In genomic region chr2:239116456-239117246, GRCh38 we compare ENCODE assay signal across 20 cellular contexts.
DNase-seq lines count a peak whose midpoint lies in the region; ATAC-seq lines count a peak whose summit lies in the region.
"Had no signal": no experiment of that assay in that cellular context is flagged by ENCODE, and none has a peak within 500 bp of the region (broad histone marks: within the 10 kb centered on the region; RNA-seq: fewer than 3 reads in every experiment).

No MANE protein-coding gene starts in this region.

- H3K9ac ChIP-seq in BLaER1 treated with 17β-estradiol and CSF1 and Interleukin-3, amounts not matched to agents 10 nM and 100 nM: peak overlapping the region in 8 of 11 experiments; percentile 80 to 90 (median 87); a peak in 17 of 22 replicates
- no peak overlapping the region for H3K9ac ChIP-seq in muscle layer of colon (ENCODE audit: low read length)
- H3K9ac ChIP-seq: KMS-11, parathyroid adenoma had no signal

- peak overlapping the region; percentile 95 to 100 (median 98) for H3K4me2 ChIP-seq in BLaER1 treated with 17β-estradiol and CSF1 and Interleukin-3, amounts not matched to agents 10 nM and 100 nM
- H3K4me2 ChIP-seq: KMS-11 had no signal

- peak overlapping the region in 8 of 11 experiments; percentile 88 to 99 (median 94); a peak in 16 of 22 replicates for H3K27ac ChIP-seq in BLaER1 treated with 17β-estradiol and CSF1 and Interleukin-3, amounts not matched to agents 10 nM and 100 nM
- peak overlapping the region; percentile 33 for H3K27ac ChIP-seq in muscle layer of colon (ENCODE audit: low read depth, low read length)
- H3K27ac ChIP-seq: C4-2B, KMS-11, parathyroid adenoma, spleen, transverse colon had no signal

- H3K4me1 ChIP-seq in BLaER1 treated with 17β-estradiol and CSF1 and Interleukin-3, amounts not matched to agents 10 nM and 100 nM: peaks cover 91 to 100% (median 98%) of the 10 kb centered on the region in 10 experiments
- peaks cover 35% of the 10 kb centered on the region for H3K4me1 ChIP-seq in muscle layer of colon (ENCODE audit: insufficient read depth, low read length)
- H3K4me1 ChIP-seq: parathyroid adenoma had no signal

- H4K20me1 ChIP-seq in BLaER1 treated with 17β-estradiol and CSF1 and Interleukin-3, amounts not matched to agents 10 nM and 100 nM: peaks cover 0 to 72% (median under 1%) of the 10 kb centered on the region in 11 experiments; a peak in 8 of 22 replicates

- in situ Hi-C loops in KBM-7 (cut with MboI; ENCODE audit: low pct_unique_long_range_greater_than_20kb, low sequenced_read_pairs): no loop called here

- H3K9me3 ChIP-seq in BLaER1 treated with 17β-estradiol and CSF1 and Interleukin-3, amounts not matched to agents 10 nM and 100 nM (replicated peaks in 1 of 11): no peaks in the 10 kb centered on the region
- no peaks in the 10 kb centered on the region for H3K9me3 ChIP-seq in muscle layer of colon (ENCODE audit: low read length)
- H3K9me3 ChIP-seq: spleen, transverse colon had no signal

- ATAC-seq in HG03378 (IDR thresholded peaks at IDR 0.05; ENCODE audit: unreplicated experiment) (no peak), HG02763 (IDR thresholded peaks at IDR 0.05; ENCODE audit: unreplicated experiment) (no peak)
- ATAC-seq: left lobe of liver; stimulated activated memory B cell treated with anti-CD40 and anti-IgM and Interleukin-4, amounts not matched to agents 10 μg/mL and 1 μg/mL and 100 μg/mL, for 72 hours had no signal

- H3K4me3 ChIP-seq in BLaER1 treated with 17β-estradiol and CSF1 and Interleukin-3, amounts not matched to agents 10 nM and 100 nM: peak overlapping the region in 8 of 10 experiments; percentile 52 to 74 (median 62); a peak in 15 of 20 replicates
- no peak overlapping the region for H3K4me3 ChIP-seq in muscle layer of colon (ENCODE audit: low read depth in 1 of 2, low read length in 2 of 2)
- H3K4me3 ChIP-seq: spleen, transverse colon had no signal

- H3K27me3 ChIP-seq in BLaER1 treated with 17β-estradiol and CSF1 and Interleukin-3, amounts not matched to agents 10 nM and 100 nM: peaks cover 0 to 11% (median 0%) of the 10 kb centered on the region in 11 experiments; a peak in 3 of 22 replicates
- no peaks in the 10 kb centered on the region for H3K27me3 ChIP-seq in muscle layer of colon (ENCODE audit: control insufficient read depth in 1 of 2, insufficient read depth in 2 of 2, low read length in 2 of 2)
- H3K27me3 ChIP-seq: spleen, transverse colon had no signal

- DNase-seq in HCEC 1CT (peak; percentile 4), amniotic epithelial cell (ENCODE audit: low read depth) (peak; percentile 55), KBM-7 (no peak)
- no peak for DNase-seq in activated CD4-positive, alpha-beta T cell treated with anti-CD3 and anti-CD28 coated beads, Interleukin-2, amount 50 U/mL, for 4 hours
- DNase-seq: activated B cell treated with CpG ODN at 0.5 μM for 24 hours; activated CD8-positive, alpha-beta memory T cell treated with anti-CD3 and anti-CD28 coated beads, Interleukin-2, amount 50 U/mL, for 4 hours; DMS53; NCI-H1436; NCI-H345; spleen; transverse colon had no signal

- peaks cover 5 to 18% (median 8%) of the 10 kb centered on the region in 11 experiments; a peak in 16 of 22 replicates for H3K36me3 ChIP-seq in BLaER1 treated with 17β-estradiol and CSF1 and Interleukin-3, amounts not matched to agents 10 nM and 100 nM
- H3K36me3 ChIP-seq in muscle layer of colon (ENCODE audit: insufficient read depth, low read length): peaks cover 26% of the 10 kb centered on the region

Comparison
In these comparisons a context has a peak if more than half of its experiments do, and no peak if none do; other contexts are left out.
1. H3K4me3 ChIP-seq: peak in BLaER1 treated with 17β-estradiol and CSF1 and Interleukin-3, amounts not matched to agents 10 nM and 100 nM (8 of 10); none in muscle layer of colon (0 of 2).
2. DNase-seq: peak in HCEC 1CT (single experiment) and amniotic epithelial cell (single experiment); none in KBM-7 (single experiment) and activated CD4-positive, alpha-beta T cell treated with anti-CD3 and anti-CD28 coated beads, Interleukin-2, amount 50 U/mL, for 4 hours (0 of 2).